In genomic region chr10:129766611-129767550, GRCh38 we compare ENCODE assay signal across 27 cellular contexts.
DNase-seq lines count a peak whose midpoint lies in the region; ATAC-seq and TF ChIP-seq lines count a peak whose summit lies in the region.
"Had no signal": no experiment of that assay in that cellular context is flagged by ENCODE, and none has a peak within 500 bp of the region (broad histone marks: within the 10 kb centered on the region; RNA-seq: fewer than 3 reads in every experiment).

No MANE protein-coding gene starts in this region.

- H3K4me3 ChIP-seq in left ventricle myocardium inferior: no peak overlapping the region
- H3K4me3 ChIP-seq in upper lobe of right lung: no peak overlapping the region
- H3K4me3 ChIP-seq: gastrocnemius medialis, MG63, thoracic aorta had no signal

- H3K27me3 ChIP-seq in left ventricle myocardium inferior (ENCODE audit: low read depth): no peaks in the 10 kb centered on the region
- no peaks in the 10 kb centered on the region for H3K27me3 ChIP-seq in upper lobe of right lung
- H3K27me3 ChIP-seq: gastrocnemius medialis, MG63 had no signal

- H3K4me1 ChIP-seq in left ventricle myocardium inferior: no peaks in the 10 kb centered on the region
- no peaks in the 10 kb centered on the region for H3K4me1 ChIP-seq in upper lobe of right lung
- H3K4me1 ChIP-seq: gastrocnemius medialis had no signal

- H3K4me3 Mint-ChIP-seq in progenitor cell of endocrine pancreas (ENCODE audit: low read depth): no peak overlapping the region
- H3K4me3 Mint-ChIP-seq: activated B cell treated with CpG ODN at 0.5 μM for 24 hours; activated T-helper 17 cell treated with anti-CD3 and anti-CD28 coated beads, Interleukin-2, amount 50 U/mL, for 72 hours; CD4-positive, alpha-beta T cell; mesothelial cell of epicardium; naive B cell; stimulated activated memory B cell treated with anti-CD40 and anti-IgM and Interleukin-4, amounts not matched to agents 10 μg/mL and 1 μg/mL and 100 μg/mL, for 72 hours had no signal

- peaks cover 70% of the 10 kb centered on the region for H3K27me3 Mint-ChIP-seq in progenitor cell of endocrine pancreas
- H3K27me3 Mint-ChIP-seq: activated B cell treated with CpG ODN at 0.5 μM for 24 hours; activated T-helper 17 cell treated with anti-CD3 and anti-CD28 coated beads, Interleukin-2, amount 50 U/mL, for 72 hours; CD4-positive, alpha-beta T cell; naive B cell; stimulated activated memory B cell treated with anti-CD40 and anti-IgM and Interleukin-4, amounts not matched to agents 10 μg/mL and 1 μg/mL and 100 μg/mL, for 72 hours had no signal

- H3K9me3 ChIP-seq in left ventricle myocardium inferior (replicated peaks): no peaks in the 10 kb centered on the region
- no peaks in the 10 kb centered on the region for H3K9me3 ChIP-seq in upper lobe of right lung
- H3K9me3 ChIP-seq: gastrocnemius medialis, MG63, thoracic aorta had no signal

- DNase-seq in cardiac septum (ENCODE audit: low spot score): peak; percentile 61
- no peak for DNase-seq in left ventricle myocardium inferior
- peak; percentile 43 for DNase-seq in islet precursor cell
- peak; percentile 7 for DNase-seq in progenitor cell of endocrine pancreas (ENCODE audit: low spot score, unreplicated experiment)
- DNase-seq in upper lobe of right lung: peak; percentile 61
- DNase-seq in omental fat pad (ENCODE audit: low spot score): no peak
- DNase-seq: activated B cell treated with CpG ODN at 0.5 μM for 24 hours; activated CD4-positive, alpha-beta T cell treated with anti-CD3 and anti-CD28 coated beads, Interleukin-2, amount 50 U/mL, for 1 hour; AML-193; CD4-positive, alpha-beta T cell; gastrocnemius medialis; HCEC 1CT; MG63; naive B cell; NCI-H1417 treated with DMSO at 0.1 percent for 48 hours; NCI-H2081; NCI-H345; occipital lobe; retina; stimulated activated CD4-positive, alpha-beta T cell treated with anti-CD3 and anti-CD28 coated beads, Interleukin-4, amount 100 ng/mL, for 24 hours had no signal

- H3K27ac ChIP-seq in left ventricle myocardium inferior (replicated peaks) (no peak overlapping the region), upper lobe of right lung (no peak overlapping the region)
- H3K27ac ChIP-seq: gastrocnemius medialis, thoracic aorta had no signal

- H3K27ac Mint-ChIP-seq in progenitor cell of endocrine pancreas: no peak overlapping the region
- H3K27ac Mint-ChIP-seq: activated B cell treated with CpG ODN at 0.5 μM for 24 hours; activated T-helper 17 cell treated with anti-CD3 and anti-CD28 coated beads, Interleukin-2, amount 50 U/mL, for 72 hours; CD4-positive, alpha-beta T cell; mesothelial cell of epicardium; stimulated activated memory B cell treated with anti-CD40 and anti-IgM and Interleukin-4, amounts not matched to agents 10 μg/mL and 1 μg/mL and 100 μg/mL, for 72 hours had no signal

- H3K36me3 ChIP-seq in left ventricle myocardium inferior (peaks cover 26% of the 10 kb centered on the region), upper lobe of right lung (no peaks in the 10 kb centered on the region)
- H3K36me3 ChIP-seq: gastrocnemius medialis, MG63, thoracic aorta had no signal

- H3K36me3 Mint-ChIP-seq in progenitor cell of endocrine pancreas (ENCODE audit: insufficient read depth): peaks cover 3% of the 10 kb centered on the region

- H3K9me3 Mint-ChIP-seq in progenitor cell of endocrine pancreas (ENCODE audit: low read depth): no peaks in the 10 kb centered on the region
- H3K9me3 Mint-ChIP-seq: activated B cell treated with CpG ODN at 0.5 μM for 24 hours; activated T-helper 17 cell treated with anti-CD3 and anti-CD28 coated beads, Interleukin-2, amount 50 U/mL, for 72 hours; CD4-positive, alpha-beta T cell; mesothelial cell of epicardium; stimulated activated memory B cell treated with anti-CD40 and anti-IgM and Interleukin-4, amounts not matched to agents 10 μg/mL and 1 μg/mL and 100 μg/mL, for 72 hours had no signal

- intact Hi-C loops in cardiac septum (cut with DNase I): no loop called here
- intact Hi-C loops in left ventricle myocardium inferior (cut with micrococcal nuclease): no loop called here
- intact Hi-C loops in upper lobe of right lung (cut with DNase I): no loop called here

- TF ChIP-seq CTCF in left ventricle myocardium inferior (IDR thresholded peaks at IDR 0.05; ENCODE audit: borderline replicate concordance) (no peak), progenitor cell of endocrine pancreas (IDR thresholded peaks at IDR 0.05; ENCODE audit: unreplicated experiment) (no peak), upper lobe of right lung (IDR thresholded peaks at IDR 0.05) (no peak), omental fat pad (IDR thresholded peaks at IDR 0.05) (no peak)

- ATAC-seq in upper lobe of right lung (no peak), GM21360 (IDR thresholded peaks at IDR 0.05; ENCODE audit: unreplicated experiment) (no peak), GM18517 (IDR thresholded peaks at IDR 0.05; ENCODE audit: unreplicated experiment) (no peak), omental fat pad (ENCODE audit: low FRiP score) (no peak)
- ATAC-seq: activated naive CD4-positive, alpha-beta T cell treated with anti-CD3 and anti-CD28 coated beads, Interleukin-2, amount 50 U/mL, for 72 hours; activated T-helper 17 cell treated with anti-CD3 and anti-CD28 coated beads, Interleukin-2, amount 50 U/mL, for 72 hours; gastrocnemius medialis; stimulated activated memory B cell treated with anti-CD40 and anti-IgM and Interleukin-4, amounts not matched to agents 10 μg/mL and 1 μg/mL and 100 μg/mL, for 72 hours had no signal

- H3K4me1 Mint-ChIP-seq in progenitor cell of endocrine pancreas (ENCODE audit: low read depth): peaks cover 11% of the 10 kb centered on the region
- H3K4me1 Mint-ChIP-seq: activated B cell treated with CpG ODN at 0.5 μM for 24 hours; activated T-helper 17 cell treated with anti-CD3 and anti-CD28 coated beads, Interleukin-2, amount 50 U/mL, for 72 hours; mesothelial cell of epicardium; stimulated activated memory B cell treated with anti-CD40 and anti-IgM and Interleukin-4, amounts not matched to agents 10 μg/mL and 1 μg/mL and 100 μg/mL, for 72 hours had no signal

Comparison
In these comparisons a context has a peak if more than half of its experiments do, and no peak if none do; other contexts are left out.
1. DNase-seq: peak in cardiac septum (single experiment), islet precursor cell (single experiment), progenitor cell of endocrine pancreas (single experiment) and upper lobe of right lung (single experiment); none in left ventricle myocardium inferior (single experiment) and omental fat pad (single experiment).